ENCODE assay signal across 19 cellular contexts in genomic region chr7:125857606-125858005, GRCh38.
A peak's percentile ranks its signal among the peaks of the same experiment; 100 is the strongest.
DNase-seq lines count a peak whose midpoint lies in the region; ATAC-seq and TF ChIP-seq lines count a peak whose summit lies in the region.
"Had no signal": no experiment of that assay in that cellular context is flagged by ENCODE, and none has a peak within 500 bp of the region (broad histone marks: within the 10 kb centered on the region; RNA-seq: fewer than 3 reads in every experiment).

No MANE protein-coding gene starts in this region.

- TF ChIP-seq CTCF in astrocyte of the cerebellum (IDR thresholded peaks at IDR 0.05; ENCODE audit: low read depth, low read length, missing control alignments) = no peak

- no peak overlapping the region for H3K27ac Mint-ChIP-seq in activated T-cell treated with anti-CD3 and anti-CD28 coated beads, Interleukin-2, amount 50 U/mL, for 24 hours
- H3K27ac Mint-ChIP-seq: CD14-positive monocyte had no signal

- no peak overlapping the region for H3K4me3 ChIP-seq in astrocyte of the cerebellum (ENCODE audit: low read depth, low read length)

- H3K4me3 Mint-ChIP-seq in activated T-cell treated with anti-CD3 and anti-CD28 coated beads, Interleukin-2, amount 50 U/mL, for 24 hours = no peak overlapping the region
- H3K4me3 Mint-ChIP-seq: CD14-positive monocyte had no signal

- peaks cover 19% of the 10 kb centered on the region for H3K9me3 Mint-ChIP-seq in activated T-cell treated with anti-CD3 and anti-CD28 coated beads, Interleukin-2, amount 50 U/mL, for 24 hours

- no peaks in the 10 kb centered on the region for H3K36me3 Mint-ChIP-seq in activated T-cell treated with anti-CD3 and anti-CD28 coated beads, Interleukin-2, amount 50 U/mL, for 24 hours (ENCODE audit: low read depth)
- H3K36me3 Mint-ChIP-seq: CD14-positive monocyte had no signal

- in situ Hi-C loops in astrocyte of the cerebellum (cut with HindIII; ENCODE audit: low sequenced_read_pairs) = no loop called here

- no peaks in the 10 kb centered on the region for H3K27me3 Mint-ChIP-seq in activated T-cell treated with anti-CD3 and anti-CD28 coated beads, Interleukin-2, amount 50 U/mL, for 24 hours

- no peaks in the 10 kb centered on the region for H3K4me1 Mint-ChIP-seq in activated T-cell treated with anti-CD3 and anti-CD28 coated beads, Interleukin-2, amount 50 U/mL, for 24 hours (ENCODE audit: low read depth)
- H3K4me1 Mint-ChIP-seq: CD14-positive monocyte had no signal

- no peak for ATAC-seq in GM18907 (IDR thresholded peaks at IDR 0.05; ENCODE audit: unreplicated experiment)
- ATAC-seq: HepG2, PC-3 had no signal

- DNase-seq in HT1080 (ENCODE audit: low read depth) (peak; percentile 44), astrocyte of the cerebellum (ENCODE audit: low read depth) (peak; percentile 33), fibroblast of peridontal ligament (ENCODE audit: extremely low read depth) (peak; percentile 9), stromal cell of bone marrow (ENCODE audit: low read depth) (peak; percentile 1), cerebellar cortex (ENCODE audit: low spot score) (no peak)
- DNase-seq in activated T-cell treated with anti-CD3 and anti-CD28 coated beads, Interleukin-2, amount 50 U/mL, for 24 hours = no peak
- DNase-seq: AML-193, DMS79, GOT3, KBM-7, MV-4-11, NCI-H187 treated with DMSO at 0.1 percent for 48 hours, NCI-H2227 treated with DMSO at 0.1 percent for 48 hours, NCI-H524, PC-3, SIG-M5 had no signal

Comparison
In these comparisons a context has a peak if more than half of its experiments do, and no peak if none do; other contexts are left out.
1. DNase-seq: peak in HT1080 (single experiment), astrocyte of the cerebellum (single experiment), fibroblast of peridontal ligament (single experiment) and stromal cell of bone marrow (single experiment); none in cerebellar cortex (single experiment) and activated T-cell treated with anti-CD3 and anti-CD28 coated beads, Interleukin-2, amount 50 U/mL, for 24 hours (single experiment).